In the genomic region with DNA sequence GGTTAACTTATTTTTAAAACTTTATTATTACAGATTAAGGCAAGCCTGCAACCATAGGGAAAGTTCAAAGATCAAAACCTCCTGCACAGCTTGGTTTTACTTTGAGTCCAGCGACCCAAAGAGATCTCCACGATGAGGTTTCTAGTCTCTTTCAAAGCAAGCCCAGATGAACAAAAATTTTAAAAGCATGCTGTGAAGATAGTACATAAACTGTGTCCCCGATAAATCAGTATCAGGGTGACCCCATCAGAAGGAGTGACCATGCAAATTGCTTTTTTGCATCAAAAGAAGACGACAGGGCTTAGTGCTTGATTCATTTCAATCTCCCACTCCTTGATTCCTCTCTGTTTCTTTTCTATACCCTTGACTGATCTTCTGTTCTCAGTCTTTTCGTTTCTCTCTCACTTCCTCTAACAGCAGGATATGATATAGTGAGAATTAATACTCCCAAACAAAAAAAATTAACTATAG, we compare ENCODE assay signal across 9 cellular contexts. TPM values are rescaled to one million over a fixed set of nuclear protein-coding genes. Genes with fewer than 3 reads are reported as not detected.
DNase-seq lines count a peak whose midpoint lies in the region; ATAC-seq, FAIRE-seq and TF ChIP-seq lines count a peak whose summit lies in the region.
"Had no signal": no experiment of that assay in that cellular context is flagged by ENCODE, and none has a peak within 500 bp of the region (broad histone marks: within the 10 kb centered on the region; RNA-seq: fewer than 3 reads in every experiment).

No MANE protein-coding gene starts in this region.

- no peaks in the 10 kb centered on the region for H3K9me3 ChIP-seq in kidney (ENCODE audit: control insufficient read depth in 1 of 2, low read length in 2 of 2)

- H3K36me3 ChIP-seq in kidney (ENCODE audit: control insufficient read depth in 1 of 2, insufficient read depth in 2 of 2, low read length in 2 of 2), result no peaks in the 10 kb centered on the region

- CTCF ChIA-PET in GM10248 (lab: Yijun Ruan, JAX), result interaction anchor here (1.1 to 5.3 kb wide), 9 partner anchors 12 to 271 kb away, joined by 3 to 49 read pairs (median 7); a partner anchor contains a TSS

- peak; percentile 62 for ATAC-seq in GM19455 (IDR thresholded peaks at IDR 0.05; ENCODE audit: unreplicated experiment)
- ATAC-seq in HG03378 (IDR thresholded peaks at IDR 0.05; ENCODE audit: unreplicated experiment), result peak; percentile 62

- intact Hi-C loops in kidney (cut with DNase I), result no loop called here

- H3K4me1 ChIP-seq in kidney (ENCODE audit: control insufficient read depth in 1 of 2, insufficient read depth in 1 of 2, low read depth in 1 of 2, low read length in 2 of 2), result peaks cover 16 to 22% of the 10 kb centered on the region in 2 donors

- no peak for FAIRE-seq in kidney (lab: Jason Lieb, UNC)
- FAIRE-seq: H54 had no signal

- TF ChIP-seq CTCF in GM10248 (IDR thresholded peaks at IDR 0.05; ENCODE audit: control extremely low read depth, extremely low read depth, low read depth, missing control alignments) (no peak), kidney (IDR thresholded peaks at IDR 0.05; ENCODE audit: borderline replicate concordance, extremely low read depth, insufficient read depth) (no peak)

- peak overlapping the region in 1 of 2 donors; percentile 71 for H3K27ac ChIP-seq in kidney (ENCODE audit: low read depth in 2 of 2, low read length in 2 of 2)

- H3K9ac ChIP-seq in kidney (ENCODE audit: low read length in 2 of 2), result no peak overlapping the region

- H3K4me3 ChIP-seq in kidney (ENCODE audit: low read length in 2 of 2), result peak overlapping the region; percentile 19 to 23

- POLR2A ChIA-PET in GM10248 (lab: Yijun Ruan, JAX), result no interaction called here

- DNase-seq in GM10248 (ENCODE audit: extremely low spot score) (peak; percentile 65), kidney (no peak), LoVo (ENCODE audit: low spot score) (no peak), HT-29 (ENCODE audit: low spot score) (no peak), NCI-H774 (lab: John Stamatoyannopoulos, UW) (no peak), NCI-H748 treated with DMSO at 0.1 percent for 48 hours (lab: John Stamatoyannopoulos, UW) (no peak)

RNA-seq across cellular contexts. Expression of a gene that starts 16.0 kb away (rescaled TPM):
- total RNA-seq in kidney, result not detected
- polyA plus RNA-seq in kidney (ENCODE audit: insufficient read depth, low read depth, low replicate concordance), result not detected
- total RNA-seq in HT-29 (2014; rRNA removed; shearing (Covaris generic)), result not detected in 2 replicates

RNA-seq across cellular contexts. Expression of a gene that starts 16.8 kb away (rescaled TPM):
- total RNA-seq in kidney, result 38.8 TPM
- polyA plus RNA-seq in kidney (ENCODE audit: insufficient read depth, low read depth, low replicate concordance), result 28.5 TPM
- total RNA-seq in HT-29 (2014; rRNA removed; shearing (Covaris generic)), result 0.08 and 0.16 TPM in 2 replicates

Comparison
In these comparisons a context has a peak if more than half of its experiments do, and no peak if none do; other contexts are left out.
1. RNA of a gene that starts 16.8 kb away (total RNA-seq): 38.8 TPM in kidney (single experiment); 0.08 to 0.16 TPM in HT-29; every median in the first group is over 10 times any median in the second.